In genomic region chr15:77027111-77027696, GRCh38 we compare ENCODE assay signal across 15 cellular contexts. TPM values are rescaled to one million over a fixed set of nuclear protein-coding genes. Genes with fewer than 3 reads are reported as not detected.
DNase-seq lines count a peak whose midpoint lies in the region; ATAC-seq and TF ChIP-seq lines count a peak whose summit lies in the region.
"Had no signal": no experiment of that assay in that cellular context is flagged by ENCODE, and none has a peak within 500 bp of the region (broad histone marks: within the 10 kb centered on the region; RNA-seq: fewer than 3 reads in every experiment).

No MANE protein-coding gene starts in this region.

- peak overlapping the region; percentile 78 for H3K9ac ChIP-seq in neuronal stem cell (ENCODE audit: low read depth, low read length, poor library complexity)

- peak in 4 of 7 experiments; percentile 3 to 46 (median 8) for DNase-seq in CD8-positive, alpha-beta T cell
- DNase-seq in body of pancreas = peak in 3 of 4 donors; percentile 2 to 12 (median 6)
- no peak for DNase-seq in neuronal stem cell (ENCODE audit: low spot score)
- no peak for DNase-seq in GF-D8 (lab: John Stamatoyannopoulos, UW)
- DNase-seq in hepatocyte (ENCODE audit: low spot score) = no peak
- DNase-seq in spleen = no peak
- DNase-seq: NCI-H146, NCI-H510A, T1000 had no signal

- H3K14ac ChIP-seq in neuronal stem cell (ENCODE audit: low read length) = peak overlapping the region; percentile 27

- peaks cover 22% of the 10 kb centered on the region for H3K4me1 ChIP-seq in CD8-positive, alpha-beta T cell (ENCODE audit: insufficient read depth, low read length)
- H3K4me1 ChIP-seq in HEK293 (ENCODE audit: control insufficient read depth, insufficient read depth, low read length) (no peaks in the 10 kb centered on the region), body of pancreas (peaks cover 16% of the 10 kb centered on the region), neuronal stem cell (ENCODE audit: control insufficient read depth in 2 of 2, insufficient read depth in 1 of 2, low read depth in 1 of 2, low read length in 2 of 2) (peaks cover 24 to 30% of the 10 kb centered on the region in 2 donors), hepatocyte (ENCODE audit: insufficient read depth) (no peaks in the 10 kb centered on the region), spleen (peaks cover 5 to 82% (median 49%) of the 10 kb centered on the region in 6 donors)

- no peak overlapping the region for H4K8ac ChIP-seq in neuronal stem cell (ENCODE audit: low read depth, low read length)

- intact Hi-C loops in CD8-positive, alpha-beta T cell (cut with DNase I, micrococcal nuclease) = no loop called here
- intact Hi-C loops in body of pancreas (cut with DNase I) (loop anchor here (10.0 kb wide), 1 partner anchor 518 kb away; no protein-coding TSS in a partner anchor), spleen (cut with DNase I; ENCODE audit: low total_unique reads) (loop anchor here (10.0 kb wide), 3 partner anchors 52 to 518 kb away; no protein-coding TSS in a partner anchor)

- peak overlapping the region; percentile 59 for H2BK15ac ChIP-seq in neuronal stem cell (ENCODE audit: low read length)

- TF ChIP-seq CTCF in CD8-positive, alpha-beta T cell (IDR thresholded peaks at IDR 0.05) = no peak
- TF ChIP-seq CTCF in HEK293 (tag by site-specific recombination; IDR thresholded peaks at IDR 0.05) (no peak), body of pancreas (IDR thresholded peaks at IDR 0.05) (no peak), hepatocyte (IDR thresholded peaks at IDR 0.05; ENCODE audit: poor library complexity) (no peak), spleen (IDR thresholded peaks at IDR 0.05 in 8 of 11, conservative IDR thresholded peaks at IDR 0.05 in 3 of 11) (no peak)

- H3K27ac ChIP-seq in CD8-positive, alpha-beta T cell (ENCODE audit: low read depth, low read length) = no peak overlapping the region
- no peak overlapping the region for H3K27ac ChIP-seq in HEK293 (ENCODE audit: extremely low read depth, low read depth, low read length)
- no peak overlapping the region for H3K27ac ChIP-seq in body of pancreas
- no peak overlapping the region for H3K27ac ChIP-seq in neuronal stem cell (replicated peaks; ENCODE audit: low read length)
- no peak overlapping the region for H3K27ac ChIP-seq in hepatocyte
- H3K27ac ChIP-seq in spleen = peak overlapping the region in 4 of 8 donors; percentile 61 to 78 (median 72)
- H3K27ac ChIP-seq: cardiac muscle cell had no signal

- H3K4me3 Mint-ChIP-seq in CD8-positive, alpha-beta T cell = no peak overlapping the region

- H3K4me1 Mint-ChIP-seq in CD8-positive, alpha-beta T cell (ENCODE audit: low read depth) = peaks cover 32% of the 10 kb centered on the region

- no peaks in the 10 kb centered on the region for H3K79me2 ChIP-seq in hepatocyte

- no peaks in the 10 kb centered on the region for H3K9me3 ChIP-seq in CD8-positive, alpha-beta T cell (ENCODE audit: low read length)
- no peaks in the 10 kb centered on the region for H3K9me3 ChIP-seq in HEK293 (ENCODE audit: control insufficient read depth, insufficient read depth, low read depth, low read length)
- no peaks in the 10 kb centered on the region for H3K9me3 ChIP-seq in body of pancreas
- H3K9me3 ChIP-seq in neuronal stem cell (replicated peaks in 1 of 2; ENCODE audit: control insufficient read depth in 2 of 2, insufficient read depth in 1 of 2, low read depth in 1 of 2, low read length in 2 of 2) = no peaks in the 10 kb centered on the region
- no peaks in the 10 kb centered on the region for H3K9me3 ChIP-seq in hepatocyte (ENCODE audit: low read depth)
- H3K9me3 ChIP-seq in spleen = no peaks in the 10 kb centered on the region
- H3K9me3 ChIP-seq: tibial nerve had no signal

- peak overlapping the region; percentile 73 for H2BK120ac ChIP-seq in neuronal stem cell (ENCODE audit: low read depth, low read length)

- H3K36me3 Mint-ChIP-seq in CD8-positive, alpha-beta T cell = peaks cover 72% of the 10 kb centered on the region

- H4K20me1 ChIP-seq in hepatocyte (ENCODE audit: insufficient read depth, poor library complexity, severe bottlenecking) = no peaks in the 10 kb centered on the region

- TF ChIP-seq POLR2A in body of pancreas (IDR thresholded peaks at IDR 0.05) (no peak), spleen (IDR thresholded peaks at IDR 0.05) (no peak)

- peak overlapping the region; percentile 65 for H2AK5ac ChIP-seq in neuronal stem cell (ENCODE audit: low read depth, low read length)

- H3K36me3 ChIP-seq in CD8-positive, alpha-beta T cell (ENCODE audit: insufficient read depth, low read length) = peaks cover 35% of the 10 kb centered on the region
- no peaks in the 10 kb centered on the region for H3K36me3 ChIP-seq in HEK293 (ENCODE audit: control insufficient read depth in 2 of 2, insufficient read depth in 1 of 2, low read length in 2 of 2)
- H3K36me3 ChIP-seq in body of pancreas (replicated peaks in 1 of 2; ENCODE audit: insufficient read depth in 1 of 2, low read depth in 2 of 2) = no peaks in the 10 kb centered on the region
- no peaks in the 10 kb centered on the region for H3K36me3 ChIP-seq in neuronal stem cell (replicated peaks in 1 of 2; ENCODE audit: control insufficient read depth in 2 of 2, insufficient read depth in 2 of 2, low read length in 2 of 2)
- no peaks in the 10 kb centered on the region for H3K36me3 ChIP-seq in hepatocyte (replicated peaks; ENCODE audit: insufficient read depth, low read depth)
- peaks cover 0 to 94% (median 41%) of the 10 kb centered on the region in 6 donors for H3K36me3 ChIP-seq in spleen
- H3K36me3 ChIP-seq: cardiac muscle cell, tibial nerve had no signal

- H3K4ac ChIP-seq in neuronal stem cell (ENCODE audit: low read length) = no peak overlapping the region

- CTCF ChIA-PET in CD8-positive, alpha-beta T cell (lab: Charles Lee) = interaction anchor here (1.1 to 9.9 kb wide), 2 partner anchors 34 to 52 kb away, joined by 3 to 97 read pairs; no protein-coding TSS in a partner anchor
- CTCF ChIA-PET in HEK293 (lab: Yijun Ruan, JAX) = interaction anchor here (0.8 to 1.1 kb wide), 2 partner anchors 8 to 14 kb away, joined by 3 read pairs; no protein-coding TSS in a partner anchor

- H3K27ac Mint-ChIP-seq in CD8-positive, alpha-beta T cell = peak overlapping the region; percentile 79

- 56 to 60% methylated on average over 10 to 11 of the region's 12 CpGs for WGBS in body of pancreas, 2 donors
- WGBS in neuronal stem cell (ENCODE audit: extremely low coverage in 2 of 2, insufficient read length in 2 of 2, insufficient replicate concordance in 1 of 2), 2 donors = no CpG with 5 or more reads among the region's 12 CpGs
- WGBS in hepatocyte (ENCODE audit: low lambda C conversion rate, missing lambda C conversion rate) = 92% methylated on average over 12 of the region's 12 CpGs
- WGBS in spleen, 5 donors = 75 to 86% (median 83%) methylated on average over 10 to 12 of the region's 12 CpGs

- H3K9me2 ChIP-seq in hepatocyte (replicated peaks; ENCODE audit: insufficient read depth) = no peaks in the 10 kb centered on the region

- no peaks in the 10 kb centered on the region for H3K9me3 Mint-ChIP-seq in CD8-positive, alpha-beta T cell

- no peak for ATAC-seq in CD8-positive, alpha-beta T cell
- ATAC-seq in body of pancreas (no peak), HG02623 (IDR thresholded peaks at IDR 0.05; ENCODE audit: unreplicated experiment) (no peak)
- ATAC-seq: esophagus mucosa, Panc1 had no signal

- no peak overlapping the region for H4K91ac ChIP-seq in neuronal stem cell (ENCODE audit: low read depth, low read length, poor library complexity)

- peak overlapping the region; percentile 8 for H2BK12ac ChIP-seq in neuronal stem cell (ENCODE audit: low read length)

- no peaks in the 10 kb centered on the region for H3K27me3 Mint-ChIP-seq in CD8-positive, alpha-beta T cell (ENCODE audit: low read depth)

- no peak overlapping the region for H2AFZ ChIP-seq in neuronal stem cell (ENCODE audit: low read length)
- H2AFZ ChIP-seq in hepatocyte = no peak overlapping the region

- no peaks in the 10 kb centered on the region for H3K27me3 ChIP-seq in CD8-positive, alpha-beta T cell (ENCODE audit: insufficient read depth, low read length)
- H3K27me3 ChIP-seq in body of pancreas = no peaks in the 10 kb centered on the region
- peaks cover 0 to 20% (median 4%) of the 10 kb centered on the region in 3 experiments for H3K27me3 ChIP-seq in neuronal stem cell (ENCODE audit: control insufficient read depth in 3 of 3, insufficient read depth in 3 of 3, low read depth in 1 of 3, low read length in 3 of 3)
- H3K27me3 ChIP-seq in hepatocyte = no peaks in the 10 kb centered on the region
- no peaks in the 10 kb centered on the region for H3K27me3 ChIP-seq in spleen (replicated peaks in 1 of 7)
- H3K27me3 ChIP-seq: cardiac muscle cell had no signal

- H3K18ac ChIP-seq in neuronal stem cell (ENCODE audit: low read length) = peak overlapping the region; percentile 83

- peak overlapping the region; percentile 47 for H3K23ac ChIP-seq in neuronal stem cell (ENCODE audit: low read depth, low read length, poor library complexity)

- no peak overlapping the region for H3K4me3 ChIP-seq in CD8-positive, alpha-beta T cell (ENCODE audit: low read depth, low read length)
- H3K4me3 ChIP-seq in HEK293 (ENCODE audit: low read depth, low read length) (no peak overlapping the region), body of pancreas (no peak overlapping the region), neuronal stem cell (ENCODE audit: low read length in 2 of 2) (peak overlapping the region in 1 of 2 donors; percentile 22), hepatocyte (no peak overlapping the region), spleen (peak overlapping the region in 1 of 8 donors; percentile 24)
- H3K4me3 ChIP-seq: cardiac muscle cell had no signal

- POLR2A ChIA-PET in CD8-positive, alpha-beta T cell (lab: Charles Lee) = no interaction called here
- POLR2A ChIA-PET in HEK293 (lab: Yijun Ruan, JAX) = interaction anchor here (0.7 to 0.9 kb wide), 2 partner anchors 10 to 44 kb away, joined by 4 to 5 read pairs; partner anchors contain the start of gene TSPAN3

- H3K79me1 ChIP-seq in neuronal stem cell (ENCODE audit: low read depth, low read length) = no peaks in the 10 kb centered on the region

- H3K4me2 ChIP-seq in neuronal stem cell (ENCODE audit: insufficient read depth, low read length, poor library complexity, severe bottlenecking) (no peak overlapping the region), hepatocyte (no peak overlapping the region)

- no peak overlapping the region for H2BK5ac ChIP-seq in neuronal stem cell (ENCODE audit: low read length)

RNA-seq across cellular contexts. Expression of gene PSTPIP1, which starts 32.3 kb away (rescaled TPM):
- 10 to 100 TPM; 86.7 to 88.0 TPM for total RNA-seq in CD8-positive, alpha-beta T cell
- total RNA-seq in body of pancreas (1 to 10 TPM; 3.3 to 3.6 TPM), hepatocyte (not detected in 2 replicates), spleen (100 to 1,000 TPM in 1 of 7 donors, 10 to 100 TPM in 6; 62.0 to 130 (median 82.6) TPM)
- polyA plus RNA-seq in neuronal stem cell (2013, experiment 1 of 2) = 2.0 TPM
- 1.8 TPM for polyA plus RNA-seq in neuronal stem cell (2013, experiment 2 of 2)
- polyA plus RNA-seq in hepatocyte (0.69 TPM in 1 of 2 replicates, not detected in the other), spleen (100 to 1,000 TPM in 2 of 3 donors, 10 to 100 TPM in 1; 31.1 to 150 (median 115) TPM)

RNA-seq across cellular contexts. Expression of gene TSPAN3, which starts 43.7 kb away (rescaled TPM):
- 10 to 100 TPM; 21.4 to 22.7 TPM for total RNA-seq in CD8-positive, alpha-beta T cell
- total RNA-seq in body of pancreas = 100 to 1,000 TPM in 1 of 2 donors, 10 to 100 TPM in 1; 99.1 to 118 TPM
- polyA plus RNA-seq in neuronal stem cell (2013, experiment 1 of 2) = 251 TPM
- polyA plus RNA-seq in neuronal stem cell (2013, experiment 2 of 2) = 239 TPM
- 514 and 616 TPM in 2 replicates for total RNA-seq in hepatocyte
- polyA plus RNA-seq in hepatocyte = 497 and 540 TPM in 2 replicates
- 100 to 1,000 TPM in 6 of 7 donors, 10 to 100 TPM in 1; 98.5 to 276 (median 124) TPM for total RNA-seq in spleen
- polyA plus RNA-seq in spleen = 100 to 1,000 TPM; 117 to 160 (median 158) TPM

Comparison
In these comparisons a context has a peak if more than half of its experiments do, and no peak if none do; other contexts are left out.
1. DNase-seq: peak in CD8-positive, alpha-beta T cell (4 of 7) and body of pancreas (3 of 4); none in neuronal stem cell (single experiment), GF-D8 (single experiment), hepatocyte (single experiment) and spleen (single experiment).
2. RNA of gene PSTPIP1, which starts 32.3 kb away (total RNA-seq): 86.7 to 88.0 TPM in CD8-positive, alpha-beta T cell and 62.0 to 130 TPM in spleen; 3.3 to 3.6 TPM in body of pancreas and not detected in hepatocyte; every median in the first group is over 10 times any median in the second.
3. RNA of gene TSPAN3, which starts 43.7 kb away (total RNA-seq): 514 to 616 TPM in hepatocyte, 98.5 to 276 TPM in spleen and 99.1 to 118 TPM in body of pancreas; 21.4 to 22.7 TPM in CD8-positive, alpha-beta T cell; every median in the first group is over 4 times any median in the second.
4. intact Hi-C loops: an anchor here in body of pancreas (10.0 kb wide) and spleen (10.0 kb wide); none called in CD8-positive, alpha-beta T cell.